Comparison of ENCODE assay signal across 1 cellular context in genomic region chr18:3460823-3461398, GRCh38.
A peak's percentile ranks its signal among the peaks of the same experiment; 100 is the strongest.
TF ChIP-seq lines count a peak whose summit lies in the region.

No MANE protein-coding gene starts in this region.

TF ChIP-seq in HepG2, 621 proteins besides CTCF, POLR2A, EP300 and RAD21:
- TF ChIP-seq, protein P1, sequence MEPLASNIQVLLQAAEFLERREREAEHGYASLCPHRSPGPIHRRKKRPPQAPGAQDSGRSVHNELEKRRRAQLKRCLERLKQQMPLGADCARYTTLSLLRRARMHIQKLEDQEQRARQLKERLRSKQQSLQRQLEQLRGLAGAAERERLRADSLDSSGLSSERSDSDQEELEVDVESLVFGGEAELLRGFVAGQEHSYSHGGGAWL (CRISPR knock-in tag; IDR thresholded peaks at IDR 0.05) = no peak
- no peak for TF ChIP-seq THAP9 (CRISPR knock-in tag; IDR thresholded peaks at IDR 0.05; ENCODE audit: borderline replicate concordance)
- TF ChIP-seq ZNF317 (CRISPR knock-in tag; IDR thresholded peaks at IDR 0.05) = peak; percentile 98
- TF ChIP-seq ELF1 (CRISPR knock-in tag; IDR thresholded peaks at IDR 0.05) = no peak
- TF ChIP-seq HOXA7 (CRISPR knock-in tag; IDR thresholded peaks at IDR 0.05) = no peak
- TF ChIP-seq GRHL1 (CRISPR knock-in tag; conservative IDR thresholded peaks at IDR 0.05) = no peak
- TF ChIP-seq AGO2 (optimal IDR thresholded peaks at IDR 0.05; ENCODE audit: low read depth, low read length) = peak; percentile 38
- TF ChIP-seq ARID5B (CRISPR knock-in tag; IDR thresholded peaks at IDR 0.05) = no peak
- no peak for TF ChIP-seq ZNF234 (CRISPR knock-in tag; conservative IDR thresholded peaks at IDR 0.05)
- TF ChIP-seq ZBTB7B (CRISPR knock-in tag; IDR thresholded peaks at IDR 0.05) = no peak
- TF ChIP-seq ZNF576 (CRISPR knock-in tag; IDR thresholded peaks at IDR 0.05) = no peak
- TF ChIP-seq ZNF282 (IDR thresholded peaks at IDR 0.05; ENCODE audit: partially characterized antibody) = no peak
- TF ChIP-seq CCDC6 (CRISPR knock-in tag; IDR thresholded peaks at IDR 0.05) = no peak
